Comparison of ENCODE assay signal across 13 cellular contexts in the genomic region with DNA sequence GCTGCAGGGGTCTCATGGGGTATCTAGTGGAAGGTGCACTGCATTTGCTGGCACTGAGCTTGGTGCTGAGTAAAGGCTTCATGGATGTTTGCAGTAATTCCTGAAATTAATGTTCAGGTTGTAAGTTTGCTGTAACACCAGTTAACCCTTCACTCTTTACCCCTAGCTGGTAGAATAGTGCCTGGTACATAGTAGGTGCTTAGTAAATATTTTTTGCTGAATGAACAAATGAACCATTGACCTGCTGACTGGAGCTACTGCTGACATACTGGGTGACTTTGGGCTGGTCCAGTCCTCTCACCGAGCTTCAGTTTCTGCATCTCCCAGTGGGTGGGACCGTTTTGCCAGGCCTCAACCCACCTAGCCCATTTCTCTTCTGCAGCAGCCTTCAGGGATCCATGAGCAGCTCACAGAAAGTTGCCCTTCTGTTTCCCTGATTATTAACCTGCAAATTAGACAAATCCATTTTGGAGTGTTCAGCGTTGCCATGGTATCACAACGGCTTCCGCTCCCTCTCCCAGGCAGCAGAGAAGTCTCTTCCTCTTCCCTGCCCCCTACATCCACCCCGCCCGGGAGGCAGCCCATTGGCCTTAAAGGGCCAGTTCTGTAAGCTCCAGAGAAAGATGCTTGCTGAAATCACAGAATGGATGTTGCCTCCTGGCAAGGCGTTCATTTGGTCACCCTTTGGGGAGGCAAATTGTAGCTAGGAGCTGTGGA. TPM values are rescaled to one million over a fixed set of nuclear protein-coding genes. Genes with fewer than 3 reads are reported as not detected.
DNase-seq lines count a peak whose midpoint lies in the region; ATAC-seq and TF ChIP-seq lines count a peak whose summit lies in the region.
"Had no signal": no experiment of that assay in that cellular context is flagged by ENCODE, and none has a peak within 500 bp of the region (broad histone marks: within the 10 kb centered on the region; RNA-seq: fewer than 3 reads in every experiment).

No MANE protein-coding gene starts in this region.

- H3K27ac Mint-ChIP-seq in stimulated activated naive B cell treated with anti-CD40 and anti-IgM and Interleukin-4, amounts not matched to agents 10 μg/mL and 1 μg/mL and 100 μg/mL, for 72 hours = no peak overlapping the region
- no peak overlapping the region for H3K27ac Mint-ChIP-seq in activated CD4-positive, alpha-beta T cell treated with anti-CD3 and anti-CD28 coated beads for 36 hours
- H3K27ac Mint-ChIP-seq in chondrocyte (ENCODE audit: unreplicated experiment) = no peak overlapping the region
- H3K27ac Mint-ChIP-seq: activated naive CD8-positive, alpha-beta T cell treated with anti-CD3 and anti-CD28 coated beads, Interleukin-2, amount 50 U/mL, for 24 hours; naive thymus-derived CD8-positive, alpha-beta T cell had no signal

- peak overlapping the region; percentile 0 to 15 for H3K4me3 Mint-ChIP-seq in stimulated activated naive B cell treated with anti-CD40 and anti-IgM and Interleukin-4, amounts not matched to agents 10 μg/mL and 1 μg/mL and 100 μg/mL, for 72 hours
- no peak overlapping the region for H3K4me3 Mint-ChIP-seq in activated CD4-positive, alpha-beta T cell treated with anti-CD3 and anti-CD28 coated beads for 36 hours
- no peak overlapping the region for H3K4me3 Mint-ChIP-seq in chondrocyte (ENCODE audit: unreplicated experiment)
- H3K4me3 Mint-ChIP-seq: activated naive CD8-positive, alpha-beta T cell treated with anti-CD3 and anti-CD28 coated beads, Interleukin-2, amount 50 U/mL, for 24 hours; naive thymus-derived CD8-positive, alpha-beta T cell had no signal

- CTCF ChIA-PET in activated CD4-positive, alpha-beta T cell treated with anti-CD3 and anti-CD28 coated beads for 36 hours (lab: Charles Lee) = no interaction called here

- H3K27me3 Mint-ChIP-seq in stimulated activated naive B cell treated with anti-CD40 and anti-IgM and Interleukin-4, amounts not matched to agents 10 μg/mL and 1 μg/mL and 100 μg/mL, for 72 hours = peaks cover 0 to 5% of the 10 kb centered on the region in 2 donors
- peaks cover 2% of the 10 kb centered on the region for H3K27me3 Mint-ChIP-seq in activated CD4-positive, alpha-beta T cell treated with anti-CD3 and anti-CD28 coated beads for 36 hours
- no peaks in the 10 kb centered on the region for H3K27me3 Mint-ChIP-seq in chondrocyte (ENCODE audit: low read depth)

- peaks cover 0 to 2% of the 10 kb centered on the region in 2 donors for H3K36me3 Mint-ChIP-seq in stimulated activated naive B cell treated with anti-CD40 and anti-IgM and Interleukin-4, amounts not matched to agents 10 μg/mL and 1 μg/mL and 100 μg/mL, for 72 hours
- H3K36me3 Mint-ChIP-seq in activated CD4-positive, alpha-beta T cell treated with anti-CD3 and anti-CD28 coated beads for 36 hours (ENCODE audit: low read depth) = no peaks in the 10 kb centered on the region
- H3K36me3 Mint-ChIP-seq in chondrocyte (ENCODE audit: low read depth) = no peaks in the 10 kb centered on the region

- ATAC-seq in Right ventricle myocardium superior (ENCODE audit: poor library complexity) (peak; percentile 74), GM18505 (IDR thresholded peaks at IDR 0.05; ENCODE audit: unreplicated experiment) (no peak)
- ATAC-seq in stimulated activated naive B cell treated with anti-CD40 and anti-IgM and Interleukin-4, amounts not matched to agents 10 μg/mL and 1 μg/mL and 100 μg/mL, for 72 hours (replicated peaks) = peak; percentile 67 to 69
- ATAC-seq in activated CD4-positive, alpha-beta T cell treated with anti-CD3 and anti-CD28 coated beads for 36 hours = no peak
- ATAC-seq: activated naive CD8-positive, alpha-beta T cell treated with anti-CD3 and anti-CD28 coated beads, Interleukin-2, amount 50 U/mL, for 24 hours; naive thymus-derived CD8-positive, alpha-beta T cell had no signal

- intact Hi-C loops in Right ventricle myocardium superior (cut with DNase I) = no loop called here
- intact Hi-C loops in activated CD4-positive, alpha-beta T cell treated with anti-CD3 and anti-CD28 coated beads for 36 hours (cut with DNase I, micrococcal nuclease) = no loop called here

- no peak for TF ChIP-seq CTCF in chondrocyte (IDR thresholded peaks at IDR 0.05)

- no peak for TF ChIP-seq POLR2A in GM18505 (IDR thresholded peaks at IDR 0.05; ENCODE audit: borderline replicate concordance, extremely low read depth, insufficient read depth, insufficient read length)

- DNase-seq in NCI-H526 (lab: John Stamatoyannopoulos, UW) = peak; percentile 23 to 34
- DNase-seq in NCI-H526 treated with DMSO at 0.1 percent for 48 hours (lab: John Stamatoyannopoulos, UW) = no peak
- DNase-seq in NOMO-1 (lab: John Stamatoyannopoulos, UW; ENCODE audit: unreplicated experiment in 2 of 2) = peak; percentile 69 to 70
- DNase-seq in Right ventricle myocardium superior = peak; percentile 77
- DNase-seq in stimulated activated naive B cell treated with anti-CD40 and anti-IgM and Interleukin-4, amounts not matched to agents 10 μg/mL and 1 μg/mL and 100 μg/mL, for 72 hours = no peak
- DNase-seq in activated CD4-positive, alpha-beta T cell treated with anti-CD3 and anti-CD28 coated beads for 36 hours = no peak
- DNase-seq in chondrocyte (ENCODE audit: low spot score) = no peak
- DNase-seq: ACHN; activated CD4-positive, CD25-positive, alpha-beta regulatory T cell; activated naive CD8-positive, alpha-beta T cell treated with anti-CD3 and anti-CD28 coated beads, Interleukin-2, amount 50 U/mL, for 24 hours; naive thymus-derived CD8-positive, alpha-beta T cell; NCI-H2107 had no signal

- H3K9me3 Mint-ChIP-seq in stimulated activated naive B cell treated with anti-CD40 and anti-IgM and Interleukin-4, amounts not matched to agents 10 μg/mL and 1 μg/mL and 100 μg/mL, for 72 hours = peaks cover 0 to 4% of the 10 kb centered on the region in 2 donors
- no peaks in the 10 kb centered on the region for H3K9me3 Mint-ChIP-seq in activated CD4-positive, alpha-beta T cell treated with anti-CD3 and anti-CD28 coated beads for 36 hours (ENCODE audit: low read depth)
- peaks cover 6% of the 10 kb centered on the region for H3K9me3 Mint-ChIP-seq in chondrocyte (ENCODE audit: low read depth)
- H3K9me3 Mint-ChIP-seq: activated naive CD8-positive, alpha-beta T cell treated with anti-CD3 and anti-CD28 coated beads, Interleukin-2, amount 50 U/mL, for 24 hours had no signal

- peaks cover 9 to 20% of the 10 kb centered on the region in 2 donors for H3K4me1 Mint-ChIP-seq in stimulated activated naive B cell treated with anti-CD40 and anti-IgM and Interleukin-4, amounts not matched to agents 10 μg/mL and 1 μg/mL and 100 μg/mL, for 72 hours
- H3K4me1 Mint-ChIP-seq in activated CD4-positive, alpha-beta T cell treated with anti-CD3 and anti-CD28 coated beads for 36 hours = no peaks in the 10 kb centered on the region
- H3K4me1 Mint-ChIP-seq in chondrocyte (ENCODE audit: low read depth) = no peaks in the 10 kb centered on the region
- H3K4me1 Mint-ChIP-seq: activated naive CD8-positive, alpha-beta T cell treated with anti-CD3 and anti-CD28 coated beads, Interleukin-2, amount 50 U/mL, for 24 hours had no signal

- POLR2A ChIA-PET in activated CD4-positive, alpha-beta T cell treated with anti-CD3 and anti-CD28 coated beads for 36 hours (lab: Charles Lee) = no interaction called here

RNA-seq across cellular contexts. Expression of gene BOD1, which starts 47.5 kb away (rescaled TPM):
- 47.0 TPM for total RNA-seq in Right ventricle myocardium superior
- 10 to 100 TPM; 29.2 to 31.7 TPM for total RNA-seq in activated CD4-positive, alpha-beta T cell treated with anti-CD3 and anti-CD28 coated beads for 36 hours
- total RNA-seq in chondrocyte = 62.0 to 71.6 TPM (median 70.9 TPM) in 3 replicates

Comparison
In these comparisons a context has a peak if more than half of its experiments do, and no peak if none do; other contexts are left out.
1. DNase-seq: peak in NCI-H526 (2 of 2), NOMO-1 (2 of 2) and Right ventricle myocardium superior (single experiment); none in NCI-H526 treated with DMSO at 0.1 percent for 48 hours (single experiment), stimulated activated naive B cell treated with anti-CD40 and anti-IgM and Interleukin-4, amounts not matched to agents 10 μg/mL and 1 μg/mL and 100 μg/mL, for 72 hours (single experiment), activated CD4-positive, alpha-beta T cell treated with anti-CD3 and anti-CD28 coated beads for 36 hours (single experiment) and chondrocyte (single experiment).
2. ATAC-seq: peak in Right ventricle myocardium superior (single experiment) and stimulated activated naive B cell treated with anti-CD40 and anti-IgM and Interleukin-4, amounts not matched to agents 10 μg/mL and 1 μg/mL and 100 μg/mL, for 72 hours (2 of 2); none in GM18505 (single experiment) and activated CD4-positive, alpha-beta T cell treated with anti-CD3 and anti-CD28 coated beads for 36 hours (single experiment).
3. H3K4me3 Mint-ChIP-seq: peak in stimulated activated naive B cell treated with anti-CD40 and anti-IgM and Interleukin-4, amounts not matched to agents 10 μg/mL and 1 μg/mL and 100 μg/mL, for 72 hours (2 of 2); none in activated CD4-positive, alpha-beta T cell treated with anti-CD3 and anti-CD28 coated beads for 36 hours (single experiment) and chondrocyte (single experiment).